In genomic region chr3:9352917-9353823, GRCh38 we compare ENCODE assay signal across 8 cellular contexts. TPM values are rescaled to one million over a fixed set of nuclear protein-coding genes. Genes with fewer than 3 reads are reported as not detected.
DNase-seq lines count a peak whose midpoint lies in the region; ATAC-seq and TF ChIP-seq lines count a peak whose summit lies in the region.

No MANE protein-coding gene starts in this region.

- H3K9me3 ChIP-seq in Karpas-422 (ENCODE audit: low read length) (no peaks in the 10 kb centered on the region), left ventricle myocardium inferior (replicated peaks) (no peaks in the 10 kb centered on the region), prostate gland (no peaks in the 10 kb centered on the region)

- H3K4me3 ChIP-seq in Karpas-422 (ENCODE audit: low read length) (no peak overlapping the region), left ventricle myocardium inferior (no peak overlapping the region), prostate gland (no peak overlapping the region)

- intact Hi-C loops in left ventricle myocardium inferior (cut with micrococcal nuclease), result no loop called here
- intact Hi-C loops in prostate gland (cut with DNase I), result loop anchor here (5.0 to 10.0 kb wide), 2 partner anchors 69 to 302 kb away; no protein-coding TSS in a partner anchor

- H3K4me2 ChIP-seq in Karpas-422 (ENCODE audit: low read depth, low read length, poor library complexity, severe bottlenecking), result no peak overlapping the region

- H3K9me2 ChIP-seq in Karpas-422 (replicated peaks; ENCODE audit: insufficient read depth, low read length), result no peaks in the 10 kb centered on the region

- no peak overlapping the region for H2AFZ ChIP-seq in Karpas-422 (ENCODE audit: low read length)

- 3% methylated on average over 7 of the region's 7 CpGs for WGBS in prostate gland

- ATAC-seq in SK-N-SH treated with all-trans-retinoic acid at 6 μM for 48 hours (peak; percentile 97), GM19452 (IDR thresholded peaks at IDR 0.05; ENCODE audit: unreplicated experiment) (no peak)

- TF ChIP-seq CTCF in GM12872 (IDR thresholded peaks at IDR 0.05; ENCODE audit: insufficient read depth, low read depth, low read length), result peak; percentile 86
- TF ChIP-seq CTCF in left ventricle myocardium inferior (IDR thresholded peaks at IDR 0.05; ENCODE audit: borderline replicate concordance), result peak; percentile 91
- TF ChIP-seq CTCF in prostate gland (IDR thresholded peaks at IDR 0.05), result peak; percentile 59 to 91 (median 85)

- DNase-seq in A172 (ENCODE audit: low spot score) (peak; percentile 72), Karpas-422 (peak; percentile 79), amniotic epithelial cell (ENCODE audit: low read depth) (peak; percentile 68), left ventricle myocardium inferior (peak; percentile 60), prostate gland (ENCODE audit: low spot score) (peak; percentile 67)

- H3K27ac ChIP-seq in Karpas-422 (ENCODE audit: low read length) (no peak overlapping the region), left ventricle myocardium inferior (replicated peaks) (no peak overlapping the region), prostate gland (peak overlapping the region; percentile 58 to 74)

- no peak for TF ChIP-seq POLR2A in prostate gland (IDR thresholded peaks at IDR 0.05)

- H3K9ac ChIP-seq in Karpas-422 (ENCODE audit: low read length), result peak overlapping the region; percentile 18

- no peaks in the 10 kb centered on the region for H3K79me2 ChIP-seq in Karpas-422 (ENCODE audit: low read length)

- no peaks in the 10 kb centered on the region for H4K20me1 ChIP-seq in Karpas-422 (ENCODE audit: insufficient read depth, low read depth, low read length)

- H3K27me3 ChIP-seq in Karpas-422 (ENCODE audit: low read length) (no peaks in the 10 kb centered on the region), left ventricle myocardium inferior (ENCODE audit: low read depth) (no peaks in the 10 kb centered on the region), prostate gland (replicated peaks; ENCODE audit: insufficient read depth) (no peaks in the 10 kb centered on the region)

- H3K36me3 ChIP-seq in Karpas-422 (ENCODE audit: insufficient read depth, low read length) (no peaks in the 10 kb centered on the region), left ventricle myocardium inferior (no peaks in the 10 kb centered on the region), prostate gland (no peaks in the 10 kb centered on the region)

- H3K4me1 ChIP-seq in Karpas-422 (ENCODE audit: low read length) (peaks cover 3% of the 10 kb centered on the region; the same call in 1 of the 2 replicates), left ventricle myocardium inferior (peaks cover 8% of the 10 kb centered on the region), prostate gland (replicated peaks) (peaks cover 23% of the 10 kb centered on the region)

TF ChIP-seq in SK-N-SH treated with all-trans-retinoic acid at 6 μM for 48 hours, 23 proteins besides CTCF, POLR2A, EP300 and RAD21 (continues in another document):
- TF ChIP-seq ZNF8 (CRISPR knock-in tag; IDR thresholded peaks at IDR 0.05) (no peak), RARB (CRISPR knock-in tag; IDR thresholded peaks at IDR 0.05) (no peak), TCF4 (CRISPR knock-in tag; IDR thresholded peaks at IDR 0.05; ENCODE audit: borderline replicate concordance) (no peak), PPARA (CRISPR knock-in tag; IDR thresholded peaks at IDR 0.05; ENCODE audit: borderline replicate concordance) (no peak), PATZ1 (CRISPR knock-in tag; IDR thresholded peaks at IDR 0.05; ENCODE audit: borderline replicate concordance) (no peak), ZNF565 (CRISPR knock-in tag; conservative IDR thresholded peaks at IDR 0.05; ENCODE audit: low read depth) (no peak), CREB5 (CRISPR knock-in tag; IDR thresholded peaks at IDR 0.05; ENCODE audit: low read depth) (no peak), POU6F1 (CRISPR knock-in tag; IDR thresholded peaks at IDR 0.05; ENCODE audit: borderline replicate concordance, low read depth) (no peak), CSDC2 (CRISPR knock-in tag; IDR thresholded peaks at IDR 0.05) (no peak), OSR1 (CRISPR knock-in tag; IDR thresholded peaks at IDR 0.05) (no peak), ZNF70 (CRISPR knock-in tag; IDR thresholded peaks at IDR 0.05) (no peak), BACH2 (CRISPR knock-in tag; IDR thresholded peaks at IDR 0.05; ENCODE audit: borderline replicate concordance) (no peak), GLIS3 (CRISPR knock-in tag; IDR thresholded peaks at IDR 0.05) (no peak), SNAI2 (CRISPR knock-in tag; IDR thresholded peaks at IDR 0.05) (no peak), ARNTL (CRISPR knock-in tag; IDR thresholded peaks at IDR 0.05; ENCODE audit: borderline replicate concordance, low read depth) (no peak), CSRNP3 (CRISPR knock-in tag; IDR thresholded peaks at IDR 0.05) (no peak)

RNA-seq across cellular contexts. Expression of gene THUMPD3, which starts 9.7 kb away (rescaled TPM):
- total RNA-seq in A172 (2014; rRNA removed; shearing (Covaris generic)), result 80.3 and 116 TPM in 2 replicates
- total RNA-seq in Karpas-422 (2014; rRNA removed; shearing (Covaris generic); ENCODE audit: low replicate concordance), result 28.2 and 50.4 TPM in 2 replicates
- 57.4 TPM for total RNA-seq in left ventricle myocardium inferior
- 10 to 100 TPM; 28.8 to 38.7 TPM for total RNA-seq in prostate gland

RNA-seq across cellular contexts. Expression of gene SETD5, which starts 44.2 kb away (rescaled TPM):
- total RNA-seq in A172 (2014; rRNA removed; shearing (Covaris generic)), result 43.4 and 44.3 TPM in 2 replicates
- total RNA-seq in Karpas-422 (2014; rRNA removed; shearing (Covaris generic); ENCODE audit: low replicate concordance), result 72.4 and 111 TPM in 2 replicates
- 49.9 TPM for total RNA-seq in left ventricle myocardium inferior
- 100 to 1,000 TPM in 1 of 2 donors, 10 to 100 TPM in 1; 58.4 to 118 TPM for total RNA-seq in prostate gland

Comparison
In these comparisons a context has a peak if more than half of its experiments do, and no peak if none do; other contexts are left out.
1. H3K27ac ChIP-seq: peak in prostate gland (2 of 2); none in Karpas-422 (single experiment) and left ventricle myocardium inferior (single experiment).
2. Peak in every context shown above with its lines, with median percentiles within 50 percentile points of each other: DNase-seq and CTCF ChIP-seq.